ENCODE assay signal across 1 cellular context in the genomic region with DNA sequence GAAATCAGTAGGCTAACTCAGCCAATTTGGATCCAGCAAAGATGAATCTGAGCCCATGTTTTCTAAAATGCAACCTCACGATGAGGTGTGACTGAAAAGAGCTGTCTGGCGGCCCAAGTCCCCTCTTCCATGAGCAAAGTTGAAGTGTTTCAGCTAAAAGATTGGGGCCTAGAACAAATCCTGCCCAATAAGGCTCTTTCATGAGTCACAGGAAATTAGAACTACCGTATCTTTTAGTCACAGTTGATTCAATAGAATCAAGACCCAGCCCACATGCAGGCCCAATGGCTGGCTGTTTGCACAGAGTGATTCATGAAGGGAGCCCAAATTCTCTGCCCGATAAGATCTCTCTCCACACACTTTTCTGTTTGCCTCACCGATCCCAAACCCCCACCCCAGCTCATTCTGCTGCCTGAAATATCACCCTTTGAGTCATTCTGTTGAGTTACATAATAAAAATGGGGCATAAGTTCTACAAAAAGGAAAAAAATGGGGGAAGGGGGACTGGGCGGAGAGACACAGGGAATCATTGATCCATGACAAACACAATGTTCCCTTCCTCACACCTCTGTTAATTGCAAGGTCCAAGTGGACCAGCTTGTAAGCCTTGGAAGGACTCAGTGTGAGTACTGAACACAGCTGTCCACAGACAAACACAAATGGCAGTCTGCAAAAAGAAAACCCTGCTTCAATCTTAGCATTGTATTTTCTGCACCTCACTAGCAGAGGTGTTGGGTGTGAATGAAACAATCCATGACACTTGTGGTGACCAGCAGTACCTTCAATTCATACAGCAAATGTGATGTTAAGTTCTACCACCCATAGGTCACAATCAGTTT.
TF ChIP-seq lines count a peak whose summit lies in the region.

No MANE protein-coding gene starts in this region.

TF ChIP-seq in SK-N-SH treated with all-trans-retinoic acid at 6 μM for 48 hours, 23 proteins besides CTCF, POLR2A, EP300 and RAD21 (continued from another document):
- TF ChIP-seq TSHZ2 (CRISPR knock-in tag; IDR thresholded peaks at IDR 0.05), result no peak
